ENCODE assay signal across 26 cellular contexts in the genomic region with DNA sequence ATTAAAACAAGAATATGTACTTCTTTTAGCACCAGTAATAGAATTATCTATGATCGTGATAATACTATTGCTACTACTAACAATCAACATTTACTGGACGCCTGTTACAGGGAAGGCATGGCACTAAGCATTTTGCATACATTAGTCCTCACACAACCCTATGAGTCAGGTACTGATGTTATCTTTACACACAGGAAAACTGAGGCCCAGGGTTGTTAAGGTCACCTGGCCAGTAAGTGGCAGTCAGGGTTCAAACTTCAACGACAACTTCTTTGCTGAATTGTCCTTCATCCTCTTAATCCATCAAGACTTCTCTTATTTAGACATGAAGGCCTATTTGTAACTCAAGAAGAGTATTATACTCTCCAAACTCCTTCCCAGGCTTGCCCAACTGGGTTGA. TPM values are rescaled to one million over a fixed set of nuclear protein-coding genes. Genes with fewer than 3 reads are reported as not detected.
"Had no signal": no experiment of that assay in that cellular context is flagged by ENCODE, and none has a peak within 500 bp of the region (broad histone marks: within the 10 kb centered on the region; RNA-seq: fewer than 3 reads in every experiment).

No MANE protein-coding gene starts in this region.

- H3K36me3 Mint-ChIP-seq: activated CD4-positive, alpha-beta memory T cell treated with anti-CD3 and anti-CD28 coated beads for 36 hours; activated CD8-positive, alpha-beta memory T cell treated with anti-CD3 and anti-CD28 coated beads, Interleukin-2, amount 10 ng/mL, durations not matched to agents 7 days and 5 days had no signal

- DNase-seq: activated CD4-positive, alpha-beta memory T cell treated with anti-CD3 and anti-CD28 coated beads for 36 hours; activated CD4-positive, CD25-positive, alpha-beta regulatory T cell; activated CD8-positive, alpha-beta memory T cell treated with anti-CD3 and anti-CD28 coated beads, Interleukin-2, amount 10 ng/mL, durations not matched to agents 7 days and 5 days; activated gamma-delta T cell; activated naive CD4-positive, alpha-beta T cell treated with anti-CD3 and anti-CD28 coated beads, Interleukin-2, amount 50 U/mL, for 16 hours; activated T-cell treated with anti-CD3 and anti-CD28 coated beads for 4 hours; aorta; central memory CD4-positive, alpha-beta T cell; endodermal cell; esophagus squamous epithelium; gastrocnemius medialis; hypothalamus; midbrain; ovary; psoas muscle; stimulated activated CD4-positive, alpha-beta T cell treated with anti-CD3 and anti-CD28 coated beads, Interleukin-12 subunit alpha, Interleukin-12 subunit beta, amount 100 ng/mL, for 4 hours; stimulated activated CD4-positive, alpha-beta T cell treated with anti-CD3 and anti-CD28 coated beads, Interleukin-4, amount 100 ng/mL, for 4 hours; T-helper 17 cell had no signal

- ATAC-seq: activated CD8-positive, alpha-beta memory T cell treated with anti-CD3 and anti-CD28 coated beads, Interleukin-2, amount 10 ng/mL, durations not matched to agents 7 days and 5 days; gastrocnemius medialis; psoas muscle; T-helper 17 cell had no signal

- H3K4me1 ChIP-seq: gastrocnemius medialis, psoas muscle, vagina had no signal

- H3K9me3 Mint-ChIP-seq: activated CD4-positive, alpha-beta memory T cell treated with anti-CD3 and anti-CD28 coated beads for 36 hours; activated T-helper 1 cell treated with anti-CD3 and anti-CD28 coated beads, Interleukin-12 subunit alpha, Interleukin-12 subunit beta, Interleukin-2, Interleukin-4 antibody, amounts not matched to agents 30 ng/mL and 10 ng/mL and 1 ng/mL, durations not matched to agents 14 hours and 24 hours and 36 hours; endodermal cell; nephron had no signal

- H3K4me3 Mint-ChIP-seq: activated CD4-positive, alpha-beta memory T cell treated with anti-CD3 and anti-CD28 coated beads for 36 hours; activated CD8-positive, alpha-beta memory T cell treated with anti-CD3 and anti-CD28 coated beads, Interleukin-2, amount 10 ng/mL, durations not matched to agents 7 days and 5 days; activated T-helper 1 cell treated with anti-CD3 and anti-CD28 coated beads, Interleukin-12 subunit alpha, Interleukin-12 subunit beta, Interleukin-2, Interleukin-4 antibody, amounts not matched to agents 30 ng/mL and 10 ng/mL and 1 ng/mL, durations not matched to agents 14 hours and 24 hours and 36 hours; endodermal cell; nephron; T-helper 17 cell had no signal

- H3K27me3 ChIP-seq: esophagus squamous epithelium, gastrocnemius medialis, neutrophil, ovary, right atrium auricular region, stomach, suprapubic skin, vagina had no signal

- H3K27ac Mint-ChIP-seq: activated CD4-positive, alpha-beta memory T cell treated with anti-CD3 and anti-CD28 coated beads for 36 hours; activated CD8-positive, alpha-beta memory T cell treated with anti-CD3 and anti-CD28 coated beads, Interleukin-2, amount 10 ng/mL, durations not matched to agents 7 days and 5 days; activated T-helper 1 cell treated with anti-CD3 and anti-CD28 coated beads, Interleukin-12 subunit alpha, Interleukin-12 subunit beta, Interleukin-2, Interleukin-4 antibody, amounts not matched to agents 30 ng/mL and 10 ng/mL and 1 ng/mL, durations not matched to agents 14 hours and 24 hours and 36 hours; endodermal cell had no signal

- H3K36me3 ChIP-seq: esophagus squamous epithelium, gastrocnemius medialis, neutrophil, ovary, right atrium auricular region, stomach, suprapubic skin, vagina had no signal

- H3K4me3 ChIP-seq: dorsolateral prefrontal cortex, esophagus squamous epithelium, gastrocnemius medialis, ovary, psoas muscle, right atrium auricular region, stomach, suprapubic skin, vagina had no signal

- H3K9me3 ChIP-seq: esophagus squamous epithelium, gastrocnemius medialis, neutrophil, ovary, psoas muscle, right atrium auricular region, stomach, suprapubic skin, vagina had no signal

- H3K27ac ChIP-seq: dorsolateral prefrontal cortex, esophagus squamous epithelium, gastrocnemius medialis, neutrophil, ovary, psoas muscle, right atrium auricular region, suprapubic skin, vagina had no signal

RNA-seq across cellular contexts. Expression of a gene that starts 41.9 kb away (rescaled TPM):
- total RNA-seq: endodermal cell had no signal

RNA-seq across cellular contexts. Expression of a gene that starts 48.8 kb away (rescaled TPM):
- total RNA-seq: activated CD4-positive, alpha-beta memory T cell treated with anti-CD3 and anti-CD28 coated beads for 36 hours; activated CD8-positive, alpha-beta memory T cell treated with anti-CD3 and anti-CD28 coated beads, Interleukin-2, amount 10 ng/mL, durations not matched to agents 7 days and 5 days; activated T-helper 1 cell treated with anti-CD3 and anti-CD28 coated beads, Interleukin-12 subunit alpha, Interleukin-12 subunit beta, Interleukin-2, Interleukin-4 antibody, amounts not matched to agents 30 ng/mL and 10 ng/mL and 1 ng/mL, durations not matched to agents 14 hours and 24 hours and 36 hours; aorta; endodermal cell; esophagus squamous epithelium; gastrocnemius medialis; ovary; psoas muscle; right atrium auricular region; stomach; suprapubic skin; T-helper 17 cell; vagina had no signal
- polyA plus RNA-seq: aorta, psoas muscle, stomach had no signal
